ENCODE assay signal across 17 cellular contexts in genomic region chr6:166274739-166275370, GRCh38. TPM values are rescaled to one million over a fixed set of nuclear protein-coding genes. Genes with fewer than 3 reads are reported as not detected.
"Had no signal": no experiment of that assay in that cellular context is flagged by ENCODE, and none has a peak within 500 bp of the region (broad histone marks: within the 10 kb centered on the region; RNA-seq: fewer than 3 reads in every experiment).

No MANE protein-coding gene starts in this region.

- H3K27ac Mint-ChIP-seq: endodermal cell, nephron progenitor cell had no signal

- H3K79me2 ChIP-seq: hepatocyte had no signal

- FAIRE-seq: colon had no signal

- H3K9me3 Mint-ChIP-seq: endodermal cell; naive thymus-derived CD4-positive, alpha-beta T cell; nephron progenitor cell had no signal

- H3K27ac ChIP-seq: hepatocyte, ovary, thoracic aorta, transverse colon had no signal

- H3K4me3 ChIP-seq: hepatocyte, ovary, thoracic aorta, transverse colon had no signal

- H3K4me3 Mint-ChIP-seq: endodermal cell, nephron progenitor cell had no signal

- H3K9me3 ChIP-seq: ovary, thoracic aorta, transverse colon had no signal

- H3K36me3 Mint-ChIP-seq: naive thymus-derived CD4-positive, alpha-beta T cell had no signal

- H3K36me3 ChIP-seq: ovary, thoracic aorta, transverse colon had no signal

- DNase-seq: cerebellar nuclear complex, foreskin melanocyte had no signal

- H2AFZ ChIP-seq: hepatocyte had no signal

- H3K27me3 ChIP-seq: ovary had no signal

- H3K4me1 Mint-ChIP-seq: endodermal cell had no signal

RNA-seq across cellular contexts. Expression of gene PRR18, which starts 33.3 kb away (rescaled TPM):
- total RNA-seq: dermis microvascular lymphatic vessel endothelial cell; endothelial cell of umbilical vein; left colon; left ventricle myocardium superior; lung microvascular endothelial cell; mononuclear cell; naive thymus-derived CD4-positive, alpha-beta T cell; right cardiac atrium; thoracic aorta; transverse colon had no signal
- polyA plus RNA-seq: endothelial cell of umbilical vein; naive thymus-derived CD4-positive, alpha-beta T cell had no signal
